In the genomic region with DNA sequence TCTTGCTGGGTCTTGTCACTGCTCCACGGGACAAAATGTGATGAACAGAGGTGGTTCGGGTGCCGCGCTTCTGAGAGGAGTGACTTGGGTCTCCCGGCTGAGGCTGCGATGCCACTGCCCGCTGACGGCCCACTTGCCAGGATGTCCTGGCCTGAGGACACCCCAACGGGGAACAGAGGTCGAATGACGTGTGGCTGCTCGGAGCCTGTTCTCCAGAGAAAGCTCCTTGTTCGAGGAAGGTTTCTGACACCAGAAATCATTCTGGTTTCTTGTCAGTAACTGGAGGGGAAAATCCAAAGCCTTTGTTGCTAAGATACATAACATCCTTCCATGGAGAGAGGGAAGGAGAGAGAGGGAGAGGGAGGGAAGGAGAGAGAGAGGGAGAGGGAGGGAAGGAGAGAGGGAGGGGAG, we compare ENCODE assay signal across 26 cellular contexts.
DNase-seq lines count a peak whose midpoint lies in the region; TF ChIP-seq lines count a peak whose summit lies in the region.
"Had no signal": no experiment of that assay in that cellular context is flagged by ENCODE, and none has a peak within 500 bp of the region (broad histone marks: within the 10 kb centered on the region; RNA-seq: fewer than 3 reads in every experiment).

No MANE protein-coding gene starts in this region.

- DNase-seq in DMS 273 (lab: John Stamatoyannopoulos, UW; ENCODE audit: unreplicated experiment) (peak; percentile 8), DMS 273 treated with DMSO at 0.1 percent for 48 hours (lab: John Stamatoyannopoulos, UW) (no peak), mesendoderm (peak; percentile 75), substantia nigra (lab: John Stamatoyannopoulos, UW) (peak in 1 of 49 donors; percentile 14), right atrium auricular region (ENCODE audit: low spot score) (no peak), C1 segment of cervical spinal cord (lab: John Stamatoyannopoulos, UW) (no peak)
- no peak for DNase-seq in activated CD8-positive, alpha-beta memory T cell treated with anti-CD3 and anti-CD28 coated beads, Interleukin-2, amount 50 U/mL, for 4 hours
- DNase-seq: activated CD4-positive, alpha-beta T cell treated with anti-CD3 and anti-CD28 coated beads, Interleukin-2, amount 10 ng/mL, durations not matched to agents 7 days and 5 days; DMS79 treated with DMSO at 0.1 percent for 48 hours; effector memory CD4-positive, alpha-beta T cell; left cardiac atrium; midbrain; natural killer cell; NCI-H1930; PC-9; psoas muscle; SHP77 treated with DMSO at 0.1 percent for 48 hours; stimulated activated CD4-positive, alpha-beta T cell treated with anti-CD3 and anti-CD28 coated beads, Interleukin-2, amount 100 ng/mL, for 48 hours; stimulated activated naive B cell treated with anti-CD40 and anti-IgM and Interleukin-4, amounts not matched to agents 10 μg/mL and 1 μg/mL and 100 μg/mL, for 72 hours; thyroid gland had no signal

- H3K9me3 ChIP-seq in ectodermal cell (ENCODE audit: control insufficient read depth, low read length) (no peaks in the 10 kb centered on the region), right atrium auricular region (no peaks in the 10 kb centered on the region)
- H3K9me3 ChIP-seq: psoas muscle, thyroid gland had no signal

- H3K9ac ChIP-seq in mesendoderm (ENCODE audit: low read length): no peak overlapping the region
- H3K9ac ChIP-seq: KMS-11 had no signal

- no peaks in the 10 kb centered on the region for H3K79me2 ChIP-seq in mesendoderm (ENCODE audit: control insufficient read depth, insufficient read depth, low read length)

- 72 to 75% methylated on average over 13 of the region's 13 CpGs for WGBS in ectodermal cell, 2 experiments
- no CpG with 5 or more reads among the region's 13 CpGs for WGBS in mesendoderm (ENCODE audit: extremely low coverage, insufficient coverage, low lambda C conversion rate)

- no peaks in the 10 kb centered on the region for H3K79me1 ChIP-seq in mesendoderm (ENCODE audit: low read length)

- H3K23ac ChIP-seq in mesendoderm (ENCODE audit: low read length): no peak overlapping the region

- H4K5ac ChIP-seq in mesendoderm (ENCODE audit: low read length): no peak overlapping the region

- H3K4ac ChIP-seq in mesendoderm (ENCODE audit: low read depth, low read length): no peak overlapping the region

- peaks cover 47% of the 10 kb centered on the region for H3K4me1 ChIP-seq in ectodermal cell (ENCODE audit: control insufficient read depth, insufficient read depth, low read length)
- H3K4me1 ChIP-seq in mesendoderm (ENCODE audit: control insufficient read depth, low read depth, low read length): no peaks in the 10 kb centered on the region
- H3K4me1 ChIP-seq in right atrium auricular region: no peaks in the 10 kb centered on the region
- H3K4me1 ChIP-seq: psoas muscle, thyroid gland had no signal

- no peak overlapping the region for H2AK5ac ChIP-seq in mesendoderm (ENCODE audit: low read length)

- no peak overlapping the region for H2BK5ac ChIP-seq in mesendoderm (ENCODE audit: low read length)

- no peak overlapping the region for H2BK120ac ChIP-seq in mesendoderm (ENCODE audit: low read depth, low read length)

- H3K18ac ChIP-seq in mesendoderm (ENCODE audit: low read length): no peak overlapping the region

- H3K56ac ChIP-seq in mesendoderm (ENCODE audit: low read length): no peak overlapping the region

- H3K27me3 ChIP-seq in ectodermal cell (ENCODE audit: control insufficient read depth, insufficient read depth, low read length, poor library complexity, severe bottlenecking) (no peaks in the 10 kb centered on the region), mesendoderm (ENCODE audit: insufficient read depth, low read length, poor library complexity) (no peaks in the 10 kb centered on the region), right atrium auricular region (no peaks in the 10 kb centered on the region)
- H3K27me3 ChIP-seq: thyroid gland had no signal

- no peak overlapping the region for H3K4me2 ChIP-seq in mesendoderm (ENCODE audit: low read length)
- H3K4me2 ChIP-seq: KMS-11, PC-9 had no signal

- H4K8ac ChIP-seq in mesendoderm (ENCODE audit: low read depth, low read length): no peak overlapping the region

- H3K27ac ChIP-seq in ectodermal cell (ENCODE audit: insufficient read depth, low read depth, low read length, poor library complexity, severe bottlenecking) (peak overlapping the region; percentile 79), mesendoderm (ENCODE audit: low read depth, low read length) (no peak overlapping the region), substantia nigra (ENCODE audit: low read depth, low read length, poor library complexity, severe bottlenecking) (peak overlapping the region; percentile 76), right atrium auricular region (no peak overlapping the region)
- H3K27ac ChIP-seq: 22Rv1, esophagus muscularis mucosa, KMS-11, PC-9, psoas muscle, skin epidermis, thyroid gland had no signal

- no peaks in the 10 kb centered on the region for H3K36me3 ChIP-seq in ectodermal cell (ENCODE audit: control insufficient read depth, insufficient read depth, low read length)
- no peaks in the 10 kb centered on the region for H3K36me3 ChIP-seq in mesendoderm (ENCODE audit: control insufficient read depth, insufficient read depth, low read length)
- no peaks in the 10 kb centered on the region for H3K36me3 ChIP-seq in right atrium auricular region
- H3K36me3 ChIP-seq: esophagus muscularis mucosa, thyroid gland had no signal

- TF ChIP-seq CTCF in right atrium auricular region (IDR thresholded peaks at IDR 0.05): no peak

- H2BK15ac ChIP-seq in mesendoderm (replicated peaks; ENCODE audit: low read depth): no peak overlapping the region

- no peak overlapping the region for H3K4me3 ChIP-seq in ectodermal cell (ENCODE audit: insufficient read depth, low read depth, low read length)
- no peak overlapping the region for H3K4me3 ChIP-seq in mesendoderm (ENCODE audit: low read length)
- H3K4me3 ChIP-seq in right atrium auricular region: no peak overlapping the region
- H3K4me3 ChIP-seq: esophagus muscularis mucosa, GM12878, PC-9, psoas muscle, skin epidermis, thyroid gland had no signal

Comparison
In these comparisons a context has a peak if more than half of its experiments do, and no peak if none do; other contexts are left out.
1. DNase-seq: peak in DMS 273 (single experiment) and mesendoderm (single experiment); none in DMS 273 treated with DMSO at 0.1 percent for 48 hours (single experiment), activated CD8-positive, alpha-beta memory T cell treated with anti-CD3 and anti-CD28 coated beads, Interleukin-2, amount 50 U/mL, for 4 hours (single experiment), right atrium auricular region (single experiment) and C1 segment of cervical spinal cord (0 of 14).
2. H3K27ac ChIP-seq: peak in ectodermal cell (single experiment) and substantia nigra (single experiment); none in mesendoderm (single experiment) and right atrium auricular region (0 of 2).